In the genomic region with DNA sequence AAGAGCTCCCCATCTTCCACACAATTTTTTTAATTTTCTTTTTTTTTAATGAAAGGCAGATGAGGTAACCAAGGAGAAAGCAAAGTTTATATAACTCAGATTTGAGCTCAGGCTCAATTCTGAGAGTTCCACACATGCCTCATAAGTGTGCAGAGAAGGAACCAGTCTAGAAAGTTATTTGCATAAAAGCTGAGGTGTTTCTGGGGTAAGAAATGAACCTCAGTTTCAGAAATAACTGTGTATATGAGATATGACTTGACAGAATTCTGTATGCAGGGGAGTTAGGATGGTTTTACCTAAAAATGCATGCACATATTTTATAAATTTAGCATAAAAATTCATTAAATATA, we compare ENCODE assay signal across 12 cellular contexts. TPM values are rescaled to one million over a fixed set of nuclear protein-coding genes. Genes with fewer than 3 reads are reported as not detected.
DNase-seq lines count a peak whose midpoint lies in the region; ATAC-seq and TF ChIP-seq lines count a peak whose summit lies in the region.
"Had no signal": no experiment of that assay in that cellular context is flagged by ENCODE, and none has a peak within 500 bp of the region (broad histone marks: within the 10 kb centered on the region; RNA-seq: fewer than 3 reads in every experiment).

No MANE protein-coding gene starts in this region.

- no peak overlapping the region for H3K4me3 Mint-ChIP-seq in activated T-cell treated with anti-CD3 and anti-CD28 coated beads, Interleukin-2, amount 50 U/mL, for 4 hours
- H3K4me3 Mint-ChIP-seq in stimulated activated naive CD8-positive, alpha-beta T cell treated with anti-CD3 and anti-CD28 coated beads, Interleukin-15, amount 100 ng/mL, for 72 hours = no peak overlapping the region
- H3K4me3 Mint-ChIP-seq in endodermal cell = no peak overlapping the region

- H3K36me3 Mint-ChIP-seq in activated T-cell treated with anti-CD3 and anti-CD28 coated beads, Interleukin-2, amount 50 U/mL, for 4 hours (ENCODE audit: insufficient read depth) = no peaks in the 10 kb centered on the region
- no peaks in the 10 kb centered on the region for H3K36me3 Mint-ChIP-seq in endodermal cell (ENCODE audit: low read depth)

- ATAC-seq in activated T-cell treated with anti-CD3 and anti-CD28 coated beads, Interleukin-2, amount 50 U/mL, for 4 hours = peak; percentile 57 to 74
- ATAC-seq in GM21786 (IDR thresholded peaks at IDR 0.05; ENCODE audit: unreplicated experiment) = peak; percentile 94
- ATAC-seq in HG03342 (IDR thresholded peaks at IDR 0.05; ENCODE audit: unreplicated experiment) = peak; percentile 98
- peak; percentile 83 for ATAC-seq in stimulated activated naive CD8-positive, alpha-beta T cell treated with anti-CD3 and anti-CD28 coated beads, Interleukin-15, amount 100 ng/mL, for 72 hours

- H3K9me3 Mint-ChIP-seq in activated T-cell treated with anti-CD3 and anti-CD28 coated beads, Interleukin-2, amount 50 U/mL, for 4 hours = no peaks in the 10 kb centered on the region
- no peaks in the 10 kb centered on the region for H3K9me3 Mint-ChIP-seq in stimulated activated naive CD8-positive, alpha-beta T cell treated with anti-CD3 and anti-CD28 coated beads, Interleukin-15, amount 100 ng/mL, for 72 hours
- no peaks in the 10 kb centered on the region for H3K9me3 Mint-ChIP-seq in endodermal cell

- H3K4me1 Mint-ChIP-seq in activated T-cell treated with anti-CD3 and anti-CD28 coated beads, Interleukin-2, amount 50 U/mL, for 4 hours (ENCODE audit: low read depth) = peaks cover 21% of the 10 kb centered on the region
- H3K4me1 Mint-ChIP-seq in stimulated activated naive CD8-positive, alpha-beta T cell treated with anti-CD3 and anti-CD28 coated beads, Interleukin-15, amount 100 ng/mL, for 72 hours = peaks cover 24% of the 10 kb centered on the region
- peaks cover 8% of the 10 kb centered on the region for H3K4me1 Mint-ChIP-seq in endodermal cell

- no peaks in the 10 kb centered on the region for H3K36me3 ChIP-seq in endodermal cell (ENCODE audit: control insufficient read depth, insufficient read depth, low read length)

- no peak overlapping the region for H3K27ac ChIP-seq in endodermal cell (ENCODE audit: low read depth, low read length)
- H3K27ac ChIP-seq: epithelial cell of prostate had no signal

- H3K27me3 Mint-ChIP-seq in activated T-cell treated with anti-CD3 and anti-CD28 coated beads, Interleukin-2, amount 50 U/mL, for 4 hours (ENCODE audit: low read depth) = no peaks in the 10 kb centered on the region
- no peaks in the 10 kb centered on the region for H3K27me3 Mint-ChIP-seq in stimulated activated naive CD8-positive, alpha-beta T cell treated with anti-CD3 and anti-CD28 coated beads, Interleukin-15, amount 100 ng/mL, for 72 hours
- no peaks in the 10 kb centered on the region for H3K27me3 Mint-ChIP-seq in endodermal cell (ENCODE audit: insufficient read depth)

- no peaks in the 10 kb centered on the region for H3K4me1 ChIP-seq in endodermal cell (ENCODE audit: control insufficient read depth, insufficient read depth, low read length)

- DNase-seq in activated T-cell treated with anti-CD3 and anti-CD28 coated beads, Interleukin-2, amount 50 U/mL, for 4 hours = no peak
- no peak for DNase-seq in activated T-cell treated with anti-CD3 and anti-CD28 coated beads, Interleukin-2, amount 50 U/mL, for 1 hour
- DNase-seq in stimulated activated naive CD8-positive, alpha-beta T cell treated with anti-CD3 and anti-CD28 coated beads, Interleukin-15, amount 100 ng/mL, for 72 hours = no peak
- DNase-seq in NCI-H2029 treated with DMSO at 0.1 percent for 48 hours (lab: John Stamatoyannopoulos, UW) = no peak
- DNase-seq in NCI-H1694 treated with DMSO at 0.1 percent for 48 hours (lab: John Stamatoyannopoulos, UW) = no peak
- DNase-seq in endodermal cell = no peak
- DNase-seq: NCI-H510A treated with DMSO at 0.1 percent for 48 hours had no signal

- no peak for TF ChIP-seq CTCF in endodermal cell (conservative IDR thresholded peaks at IDR 0.05)

- peak overlapping the region in 1 of 2 donors; percentile 35 for H3K27ac Mint-ChIP-seq in stimulated activated naive CD8-positive, alpha-beta T cell treated with anti-CD3 and anti-CD28 coated beads, Interleukin-15, amount 100 ng/mL, for 72 hours
- H3K27ac Mint-ChIP-seq in endodermal cell = no peak overlapping the region

- no peaks in the 10 kb centered on the region for H3K9me3 ChIP-seq in endodermal cell (ENCODE audit: control insufficient read depth, low read length)

- no peaks in the 10 kb centered on the region for H3K27me3 ChIP-seq in endodermal cell (ENCODE audit: control insufficient read depth, insufficient read depth, low read length, poor library complexity, severe bottlenecking)

- H3K9ac ChIP-seq in endodermal cell (ENCODE audit: extremely low read depth, low read length, poor library complexity, severe bottlenecking) = no peak overlapping the region

- no peak overlapping the region for H3K4me3 ChIP-seq in endodermal cell (ENCODE audit: low read length)

RNA-seq across cellular contexts. Expression of gene DTHD1, which starts 51.3 kb away (rescaled TPM):
- total RNA-seq in activated T-cell treated with anti-CD3 and anti-CD28 coated beads, Interleukin-2, amount 50 U/mL, for 4 hours = under 1 TPM; 0.15 to 0.71 (median 0.19) TPM
- total RNA-seq in endodermal cell = not detected
- not detected for polyA plus RNA-seq in endodermal cell (2013, experiment 1 of 2)
- not detected for polyA plus RNA-seq in endodermal cell (2013, experiment 2 of 2)
- total RNA-seq: urinary bladder had no signal
- polyA plus RNA-seq: AG04450 had no signal
